19 cellular contexts compared by ENCODE assay signal in genomic region chr5:139663752-139664151, GRCh38. TPM values are rescaled to one million over a fixed set of nuclear protein-coding genes. Genes with fewer than 3 reads are reported as not detected.
DNase-seq lines count a peak whose midpoint lies in the region; ATAC-seq and TF ChIP-seq lines count a peak whose summit lies in the region.
"Had no signal": no experiment of that assay in that cellular context is flagged by ENCODE, and none has a peak within 500 bp of the region (broad histone marks: within the 10 kb centered on the region; RNA-seq: fewer than 3 reads in every experiment).

No MANE protein-coding gene starts in this region.

- H3K79me2 ChIP-seq in DOHH2 (ENCODE audit: control insufficient read depth, low read length): peaks cover 98% of the 10 kb centered on the region

- H3K36me3 ChIP-seq in DOHH2 (ENCODE audit: control insufficient read depth, low read length): peaks cover 12% of the 10 kb centered on the region
- H3K36me3 ChIP-seq in Panc1 (ENCODE audit: control insufficient read depth, insufficient read depth, low read length): no peaks in the 10 kb centered on the region
- no peaks in the 10 kb centered on the region for H3K36me3 ChIP-seq in spleen

- no peaks in the 10 kb centered on the region for H3K9me3 ChIP-seq in DOHH2 (ENCODE audit: control insufficient read depth, insufficient read depth, low read length)
- no peaks in the 10 kb centered on the region for H3K9me3 ChIP-seq in Panc1 (ENCODE audit: control insufficient read depth, insufficient read depth, low read depth, low read length)
- no peaks in the 10 kb centered on the region for H3K9me3 ChIP-seq in right cardiac atrium (ENCODE audit: control insufficient read depth, low read length)
- H3K9me3 ChIP-seq in spleen: no peaks in the 10 kb centered on the region
- H3K9me3 ChIP-seq: BE2C had no signal

- BruUV-seq in Panc1 (replicated peaks; lab: Mats Ljungman, UMichigan): TSS peak; percentile 34

- WGBS in right cardiac atrium: 89% methylated on average over 5 of the region's 5 CpGs
- 73 to 98% (median 88%) methylated on average over 2 to 5 of the region's 5 CpGs for WGBS in spleen, 5 donors

- no peaks in the 10 kb centered on the region for H3K9me2 ChIP-seq in DOHH2 (replicated peaks; ENCODE audit: control insufficient read depth, low read length)

- TF ChIP-seq CTCF in DOHH2 (IDR thresholded peaks at IDR 0.05; ENCODE audit: low read depth, low read length, poor library complexity, severe bottlenecking) (no peak), Panc1 (IDR thresholded peaks at IDR 0.05) (no peak), spleen (IDR thresholded peaks at IDR 0.05 in 8 of 11, conservative IDR thresholded peaks at IDR 0.05 in 3 of 11) (no peak), GM13976 (IDR thresholded peaks at IDR 0.05; ENCODE audit: borderline replicate concordance, control extremely low read depth, extremely low read depth, insufficient read depth, missing control alignments) (no peak)

- H3K4me1 ChIP-seq in DOHH2 (ENCODE audit: control insufficient read depth, low read length) (peaks cover 97% of the 10 kb centered on the region), Panc1 (ENCODE audit: control insufficient read depth, insufficient read depth, low read length) (peaks cover 91% of the 10 kb centered on the region), right cardiac atrium (ENCODE audit: control insufficient read depth, insufficient read depth, low read length) (peaks cover 23% of the 10 kb centered on the region), spleen (peaks cover 95 to 100% (median 100%) of the 10 kb centered on the region in 6 donors)

- H3K27ac ChIP-seq in DOHH2 (ENCODE audit: low read depth, low read length): no peak overlapping the region
- peak overlapping the region; percentile 99 for H3K27ac ChIP-seq in Panc1 (ENCODE audit: low read length)
- peak overlapping the region; percentile 59 for H3K27ac ChIP-seq in right cardiac atrium (ENCODE audit: low read length)
- H3K27ac ChIP-seq in spleen: peak overlapping the region; percentile 27 to 95 (median 90)
- H3K27ac ChIP-seq: epithelial cell of prostate had no signal

- DNase-seq in Panc1 (ENCODE audit: low read depth, low spot score) (no peak), right cardiac atrium (no peak), spleen (no peak), GM13976 (ENCODE audit: low spot score) (no peak), DMS79 (lab: John Stamatoyannopoulos, UW) (no peak), UCSD-AML1 (lab: John Stamatoyannopoulos, UW; ENCODE audit: unreplicated experiment) (no peak)
- DNase-seq: activated CD4-positive, alpha-beta T cell treated with anti-CD3 and anti-CD28 coated beads for 4 hours; activated naive CD4-positive, alpha-beta T cell treated with anti-CD3 and anti-CD28 coated beads, Interleukin-2, amount 50 U/mL, for 16 hours; BE2C; central memory CD4-positive, alpha-beta T cell; DMS53; Karpas-422; kidney glomerular epithelial cell; NCI-H1694; NCI-H524; T-helper 17 cell had no signal

- intact Hi-C loops in Panc1 (cut with micrococcal nuclease; ENCODE audit: unreplicated experiment) (no loop called here), right cardiac atrium (cut with DNase I) (no loop called here), spleen (cut with DNase I; ENCODE audit: low total_unique reads) (no loop called here)

- H3K4me3 ChIP-seq in DOHH2 (ENCODE audit: low read length): no peak overlapping the region
- no peak overlapping the region for H3K4me3 ChIP-seq in Panc1 (ENCODE audit: low read depth in 2 of 2, low read length in 2 of 2)
- H3K4me3 ChIP-seq in right cardiac atrium (ENCODE audit: low read length): no peak overlapping the region
- H3K4me3 ChIP-seq in spleen: peak overlapping the region in 1 of 8 donors; percentile 4

- H3K4me2 ChIP-seq in DOHH2 (ENCODE audit: low read length): peak overlapping the region; percentile 12; the same call in 1 of the 2 replicates

- peaks cover 21% of the 10 kb centered on the region; the same call in 1 of the 2 replicates for H4K20me1 ChIP-seq in DOHH2 (ENCODE audit: control insufficient read depth, insufficient read depth, low read depth, low read length)

- H3K27me3 ChIP-seq in DOHH2 (ENCODE audit: control insufficient read depth, low read length) (no peaks in the 10 kb centered on the region), Panc1 (ENCODE audit: control insufficient read depth, insufficient read depth, low read length) (no peaks in the 10 kb centered on the region), right cardiac atrium (ENCODE audit: control insufficient read depth, insufficient read depth) (no peaks in the 10 kb centered on the region), spleen (replicated peaks in 1 of 7) (no peaks in the 10 kb centered on the region)
- H3K27me3 ChIP-seq: BE2C had no signal

- peaks cover 2% of the 10 kb centered on the region; the same call in 1 of the 2 replicates for H3F3A ChIP-seq in DOHH2 (ENCODE audit: control insufficient read depth, insufficient read depth)

- TF ChIP-seq POLR2A in spleen (IDR thresholded peaks at IDR 0.05): no peak

- POLR2A ChIA-PET in Panc1 (lab: Charles Lee): no interaction called here

- CTCF ChIA-PET in Panc1 (lab: Charles Lee): interaction anchor here (0.8 kb wide), 1 partner anchor 15 kb away, joined by 7 read pairs; the partner anchor contains the start of gene CXXC5

- in situ Hi-C loops in Panc1 (cut with HindIII; ENCODE audit: low pct_unique_long_range_greater_than_20kb, low sequenced_read_pairs) (no loop called here), GM13976 (cut with MboI; ENCODE audit: low sequenced_read_pairs, unreplicated experiment) (no loop called here)

- no peak for ATAC-seq in Panc1
- ATAC-seq in right cardiac atrium: no peak
- ATAC-seq in GM18498 (IDR thresholded peaks at IDR 0.05; ENCODE audit: unreplicated experiment): no peak

RNA-seq across cellular contexts. Expression of gene CXXC5, which starts 15.6 kb away (rescaled TPM):
- total RNA-seq in Panc1 (2021; ENCODE audit: unreplicated experiment): 85.0 TPM
- 151 TPM for polyA plus RNA-seq in Panc1 (2012; ENCODE audit: insufficient read length)
- total RNA-seq in right cardiac atrium: 10 to 100 TPM; 33.9 to 70.5 (median 55.9) TPM
- polyA plus RNA-seq in right cardiac atrium: 47.5 TPM
- total RNA-seq in spleen: 10 to 100 TPM; 57.5 to 69.5 (median 62.8) TPM
- polyA plus RNA-seq in spleen: 10 to 100 TPM; 46.4 to 69.5 (median 60.8) TPM
